Comparison of ENCODE assay signal across 16 cellular contexts in genomic region chr3:45762647-45763330, GRCh38. TPM values are rescaled to one million over a fixed set of nuclear protein-coding genes. Genes with fewer than 3 reads are reported as not detected.
"Had no signal": no experiment of that assay in that cellular context is flagged by ENCODE, and none has a peak within 500 bp of the region (broad histone marks: within the 10 kb centered on the region; RNA-seq: fewer than 3 reads in every experiment).

No MANE protein-coding gene starts in this region.

- H3K4me2 ChIP-seq: hepatocyte had no signal

- H3K27me3 ChIP-seq: hepatocyte, ovary had no signal

- ATAC-seq: naive thymus-derived CD8-positive, alpha-beta T cell had no signal

- H2AFZ ChIP-seq: hepatocyte had no signal

- FAIRE-seq: colon had no signal

- H3K4me3 ChIP-seq: hepatocyte, ovary, skin epidermis had no signal

- H3K9me3 ChIP-seq: ovary had no signal

- DNase-seq: cerebellar nuclear complex; dermis blood vessel endothelial cell; effector CD4-positive, alpha-beta T cell; foreskin melanocyte; head of caudate nucleus; naive thymus-derived CD8-positive, alpha-beta T cell; ovary; stimulated activated CD4-positive, alpha-beta T cell treated with anti-CD3 and anti-CD28 coated beads, Interleukin-2, amount 100 ng/mL, for 24 hours; stimulated activated CD4-positive, alpha-beta T cell treated with anti-CD3 and anti-CD28 coated beads, Interleukin-4, amount 100 ng/mL, for 4 hours; stimulated activated naive CD4-positive, alpha-beta T cell treated with Interleukin-2 at 50 U/mL for 16 hours; trophoblast cell had no signal

- H3K4me3 Mint-ChIP-seq: naive thymus-derived CD8-positive, alpha-beta T cell had no signal

- H3K36me3 ChIP-seq: ovary had no signal

- H3K27ac ChIP-seq: hepatocyte, ovary, skin epidermis had no signal

- H3K79me2 ChIP-seq: hepatocyte had no signal

RNA-seq across cellular contexts. Expression of gene SLC6A20, which starts 33.5 kb away (rescaled TPM):
- total RNA-seq: dermis blood vessel endothelial cell, lung microvascular endothelial cell had no signal
- polyA plus RNA-seq: naive thymus-derived CD8-positive, alpha-beta T cell; neural cell had no signal
